ENCODE assay signal across 7 cellular contexts in genomic region chr5:149656576-149657182, GRCh38.
DNase-seq lines count a peak whose midpoint lies in the region; ATAC-seq and TF ChIP-seq lines count a peak whose summit lies in the region.

No MANE protein-coding gene starts in this region.

- no peaks in the 10 kb centered on the region for H3K79me2 ChIP-seq in KMS-11 (ENCODE audit: insufficient read depth, low read depth)

- H3K4me1 ChIP-seq in KMS-11 (ENCODE audit: low read depth, poor library complexity, severe bottlenecking) (no peaks in the 10 kb centered on the region), heart right ventricle (peaks cover 0 to 29% (median 12%) of the 10 kb centered on the region in 9 donors), upper lobe of right lung (no peaks in the 10 kb centered on the region)

- no peak for TF ChIP-seq POLR2A in GM18505 (IDR thresholded peaks at IDR 0.05; ENCODE audit: borderline replicate concordance, extremely low read depth, insufficient read depth, insufficient read length)

- H3K9me3 ChIP-seq in heart right ventricle (peaks cover 0 to 7% (median 0%) of the 10 kb centered on the region in 11 donors), upper lobe of right lung (no peaks in the 10 kb centered on the region)

- no peaks in the 10 kb centered on the region for H4K20me1 ChIP-seq in KMS-11 (ENCODE audit: insufficient read depth)

- H3K27ac ChIP-seq in KMS-11 (no peak overlapping the region), heart right ventricle (peak overlapping the region in 8 of 10 donors; percentile 12 to 91 (median 76)), upper lobe of right lung (no peak overlapping the region)

- peak; percentile 68 for TF ChIP-seq CTCF in KMS-11 (conservative IDR thresholded peaks at IDR 0.05; ENCODE audit: low read depth, low read length)
- peak; percentile 37 to 82 (median 70) for TF ChIP-seq CTCF in heart right ventricle (IDR thresholded peaks at IDR 0.05)
- TF ChIP-seq CTCF in upper lobe of right lung (IDR thresholded peaks at IDR 0.05), result peak; percentile 63

- H3K27me3 ChIP-seq in KMS-11 (ENCODE audit: insufficient read depth, low read depth), result no peaks in the 10 kb centered on the region
- no peaks in the 10 kb centered on the region for H3K27me3 ChIP-seq in heart right ventricle
- no peaks in the 10 kb centered on the region for H3K27me3 ChIP-seq in upper lobe of right lung

- WGBS in heart right ventricle, 2 donors, result 63 to 65% methylated on average over 6 of the region's 6 CpGs

- peak in 5 of 8 donors; percentile 26 to 63 (median 53) for ATAC-seq in heart right ventricle
- peak; percentile 81 for ATAC-seq in upper lobe of right lung
- ATAC-seq in GM18505 (IDR thresholded peaks at IDR 0.05; ENCODE audit: unreplicated experiment), result no peak
- no peak for ATAC-seq in HG02642 (IDR thresholded peaks at IDR 0.05; ENCODE audit: poor library complexity, unreplicated experiment)

- H3K4me2 ChIP-seq in KMS-11, result no peak overlapping the region

- DNase-seq in EL (peak; percentile 36), UCSD-AML1 (lab: John Stamatoyannopoulos, UW; ENCODE audit: unreplicated experiment) (peak; percentile 59), heart right ventricle (peak; percentile 54 to 56), upper lobe of right lung (no peak)

- intact Hi-C loops in heart right ventricle (cut with DNase I), result loop anchor here in 8 of 10 donors (5.0 to 10.0 kb wide), 3 partner anchors 76 to 171 kb away; partner anchors contain the start of gene PPARGC1B (in 4 of the 8)
- intact Hi-C loops in upper lobe of right lung (cut with DNase I), result no loop called here

- H2AFZ ChIP-seq in KMS-11 (ENCODE audit: low read depth), result no peak overlapping the region

- H3K36me3 ChIP-seq in KMS-11 (ENCODE audit: insufficient read depth), result no peaks in the 10 kb centered on the region
- no peaks in the 10 kb centered on the region for H3K36me3 ChIP-seq in heart right ventricle
- no peaks in the 10 kb centered on the region for H3K36me3 ChIP-seq in upper lobe of right lung

- H3K4me3 ChIP-seq in KMS-11 (IDR thresholded peaks at IDR 0.05; ENCODE audit: insufficient read depth, low read depth, low read length), result no peak overlapping the region
- no peak overlapping the region for H3K4me3 ChIP-seq in heart right ventricle
- no peak overlapping the region for H3K4me3 ChIP-seq in upper lobe of right lung

- no peak overlapping the region for H3K9ac ChIP-seq in KMS-11

Comparison
In these comparisons a context has a peak if more than half of its experiments do, and no peak if none do; other contexts are left out.
1. H3K27ac ChIP-seq: peak in heart right ventricle (8 of 10); none in KMS-11 (single experiment) and upper lobe of right lung (single experiment).
2. ATAC-seq: peak in heart right ventricle (5 of 8) and upper lobe of right lung (single experiment); none in GM18505 (single experiment) and HG02642 (single experiment).
3. Peak in every context shown above with its lines, with median percentiles within 50 percentile points of each other: CTCF ChIP-seq.